Comparison of ENCODE assay signal across 1 cellular context in the genomic region with DNA sequence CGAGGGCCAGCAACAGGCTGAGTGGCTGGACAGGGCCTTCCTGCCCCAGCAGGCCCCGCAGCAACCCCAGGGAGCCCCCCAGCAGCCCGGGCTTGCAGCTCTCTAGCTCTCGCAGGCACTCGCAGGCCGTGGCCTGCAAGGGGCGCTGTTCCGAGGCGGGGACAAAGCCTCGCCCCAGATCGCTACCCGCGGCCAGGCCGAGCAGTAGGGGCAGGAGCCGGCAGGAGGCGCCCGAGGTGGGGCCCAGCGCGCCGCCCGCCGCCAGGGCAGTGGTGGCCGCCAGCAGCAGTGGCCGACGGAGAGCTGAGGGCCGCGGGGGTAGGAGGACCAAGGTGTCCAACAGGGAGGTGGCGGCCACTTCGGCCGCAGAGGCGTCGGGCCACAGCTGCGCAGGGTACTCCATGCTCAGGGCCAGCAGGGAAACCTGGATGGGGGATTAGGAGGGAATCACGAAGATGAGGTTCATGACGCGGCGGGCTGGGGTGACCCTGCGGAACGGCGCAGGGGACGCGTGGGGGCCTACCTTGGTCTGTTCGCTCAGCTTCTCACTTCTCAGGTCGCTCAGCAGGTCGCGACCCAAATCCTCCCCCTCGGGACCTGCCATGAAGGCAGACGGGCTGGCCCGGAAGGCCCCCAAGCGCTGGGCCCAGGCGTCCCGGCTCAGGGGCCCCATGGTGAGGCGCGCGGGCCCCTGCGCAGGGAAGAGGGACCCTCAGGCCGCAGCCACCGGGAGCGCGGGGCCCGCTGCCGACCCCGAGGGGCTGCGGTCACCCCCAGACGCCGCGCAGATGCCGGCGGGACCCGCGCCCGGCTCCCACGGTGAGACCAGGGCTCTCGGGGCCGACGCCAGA.
TF ChIP-seq lines count a peak whose summit lies in the region.

No MANE protein-coding gene starts in this region.

TF ChIP-seq in HepG2, 621 proteins besides CTCF, POLR2A, EP300 and RAD21 (continued from another document and continues in another):
- TF ChIP-seq, protein P1, sequence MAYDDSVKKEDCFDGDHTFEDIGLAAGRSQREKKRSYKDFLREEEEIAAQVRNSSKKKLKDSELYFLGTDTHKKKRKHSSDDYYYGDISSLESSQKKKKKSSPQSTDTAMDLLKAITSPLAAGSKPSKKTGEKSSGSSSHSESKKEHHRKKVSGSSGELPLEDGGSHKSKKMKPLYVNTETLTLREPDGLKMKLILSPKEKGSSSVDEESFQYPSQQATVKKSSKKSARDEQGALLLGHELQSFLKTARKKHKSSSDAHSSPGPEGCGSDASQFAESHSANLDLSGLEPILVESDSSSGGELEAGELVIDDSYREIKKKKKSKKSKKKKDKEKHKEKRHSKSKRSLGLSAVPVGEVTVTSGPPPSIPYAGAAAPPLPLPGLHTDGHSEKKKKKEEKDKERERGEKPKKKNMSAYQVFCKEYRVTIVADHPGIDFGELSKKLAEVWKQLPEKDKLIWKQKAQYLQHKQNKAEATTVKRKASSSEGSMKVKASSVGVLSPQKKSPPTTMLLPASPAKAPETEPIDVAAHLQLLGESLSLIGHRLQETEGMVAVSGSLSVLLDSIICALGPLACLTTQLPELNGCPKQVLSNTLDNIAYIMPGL (CRISPR knock-in tag; IDR thresholded peaks at IDR 0.05; ENCODE audit: borderline replicate concordance in 1 of 2, low read depth in 1 of 2), result peak; percentile 98 to 99
- TF ChIP-seq RAD51 (IDR thresholded peaks at IDR 0.05; ENCODE audit: borderline replicate concordance) (no peak), RBM39 (IDR thresholded peaks at IDR 0.05; ENCODE audit: low read depth, low read length, poor library complexity, severe bottlenecking) (peak; percentile 59), JUND (CRISPR knock-in tag; IDR thresholded peaks at IDR 0.05) (no peak), FOXA1 (IDR thresholded peaks at IDR 0.05) (no peak), FOXA1 (CRISPR knock-in tag; IDR thresholded peaks at IDR 0.05) (no peak), TSC22D2 (CRISPR knock-in tag; IDR thresholded peaks at IDR 0.05; ENCODE audit: borderline replicate concordance) (peak; percentile 24; the same call in 1 of the 2 replicates), IRF2 (CRISPR knock-in tag; IDR thresholded peaks at IDR 0.05) (peak; percentile 22; the same call in 1 of the 2 replicates), ZNF33A (CRISPR knock-in tag; IDR thresholded peaks at IDR 0.05; ENCODE audit: borderline replicate concordance) (no peak), SAP130 (CRISPR knock-in tag; IDR thresholded peaks at IDR 0.05; ENCODE audit: low read depth) (peak; percentile 73), ZKSCAN8 (CRISPR knock-in tag; IDR thresholded peaks at IDR 0.05; ENCODE audit: borderline replicate concordance) (peak; percentile 37; the same call in 1 of the 2 replicates), ZNF205 (CRISPR knock-in tag; IDR thresholded peaks at IDR 0.05) (0 out of 2 replicates have a peak, but pooled peaks have one; percentile 46), SMYD3 (CRISPR knock-in tag; IDR thresholded peaks at IDR 0.05) (no peak), KDM3A (CRISPR knock-in tag; IDR thresholded peaks at IDR 0.05; ENCODE audit: low read depth) (no peak), MBNL3 (CRISPR knock-in tag; conservative IDR thresholded peaks at IDR 0.05) (no peak), YY1 (IDR thresholded peaks at IDR 0.05; ENCODE audit: insufficient read depth, insufficient replicate concordance, low read depth, low read length) (peak; percentile 68), REL (CRISPR knock-in tag; conservative IDR thresholded peaks at IDR 0.05) (peak; percentile 66; the same call in 1 of the 2 replicates), ZMYM4 (CRISPR knock-in tag; IDR thresholded peaks at IDR 0.05) (peak; percentile 10; the same call in 1 of the 2 replicates), MYC (CRISPR knock-in tag; IDR thresholded peaks at IDR 0.05; ENCODE audit: borderline replicate concordance) (peak; percentile 55; the same call in 1 of the 2 replicates), RFX3 (CRISPR knock-in tag; IDR thresholded peaks at IDR 0.05) (no peak), ZNF547 (CRISPR knock-in tag; IDR thresholded peaks at IDR 0.05) (0 out of 2 replicates have a peak, but pooled peaks have one; percentile 33), ZSCAN9 (CRISPR knock-in tag; IDR thresholded peaks at IDR 0.05; ENCODE audit: borderline replicate concordance) (no peak)
- TF ChIP-seq, protein P2, sequence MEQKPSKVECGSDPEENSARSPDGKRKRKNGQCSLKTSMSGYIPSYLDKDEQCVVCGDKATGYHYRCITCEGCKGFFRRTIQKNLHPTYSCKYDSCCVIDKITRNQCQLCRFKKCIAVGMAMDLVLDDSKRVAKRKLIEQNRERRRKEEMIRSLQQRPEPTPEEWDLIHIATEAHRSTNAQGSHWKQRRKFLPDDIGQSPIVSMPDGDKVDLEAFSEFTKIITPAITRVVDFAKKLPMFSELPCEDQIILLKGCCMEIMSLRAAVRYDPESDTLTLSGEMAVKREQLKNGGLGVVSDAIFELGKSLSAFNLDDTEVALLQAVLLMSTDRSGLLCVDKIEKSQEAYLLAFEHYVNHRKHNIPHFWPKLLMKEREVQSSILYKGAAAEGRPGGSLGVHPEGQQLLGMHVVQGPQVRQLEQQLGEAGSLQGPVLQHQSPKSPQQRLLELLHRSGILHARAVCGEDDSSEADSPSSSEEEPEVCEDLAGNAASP (CRISPR knock-in tag; IDR thresholded peaks at IDR 0.05; ENCODE audit: borderline replicate concordance), result peak; percentile 45; the same call in 1 of the 2 replicates
- TF ChIP-seq, protein P3, sequence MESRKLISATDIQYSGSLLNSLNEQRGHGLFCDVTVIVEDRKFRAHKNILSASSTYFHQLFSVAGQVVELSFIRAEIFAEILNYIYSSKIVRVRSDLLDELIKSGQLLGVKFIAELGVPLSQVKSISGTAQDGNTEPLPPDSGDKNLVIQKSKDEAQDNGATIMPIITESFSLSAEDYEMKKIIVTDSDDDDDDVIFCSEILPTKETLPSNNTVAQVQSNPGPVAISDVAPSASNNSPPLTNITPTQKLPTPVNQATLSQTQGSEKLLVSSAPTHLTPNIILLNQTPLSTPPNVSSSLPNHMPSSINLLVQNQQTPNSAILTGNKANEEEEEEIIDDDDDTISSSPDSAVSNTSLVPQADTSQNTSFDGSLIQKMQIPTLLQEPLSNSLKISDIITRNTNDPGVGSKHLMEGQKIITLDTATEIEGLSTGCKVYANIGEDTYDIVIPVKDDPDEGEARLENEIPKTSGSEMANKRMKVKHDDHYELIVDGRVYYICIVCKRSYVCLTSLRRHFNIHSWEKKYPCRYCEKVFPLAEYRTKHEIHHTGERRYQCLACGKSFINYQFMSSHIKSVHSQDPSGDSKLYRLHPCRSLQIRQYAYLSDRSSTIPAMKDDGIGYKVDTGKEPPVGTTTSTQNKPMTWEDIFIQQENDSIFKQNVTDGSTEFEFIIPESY (CRISPR knock-in tag; IDR thresholded peaks at IDR 0.05), result peak; percentile 99
- TF ChIP-seq, protein P4, sequence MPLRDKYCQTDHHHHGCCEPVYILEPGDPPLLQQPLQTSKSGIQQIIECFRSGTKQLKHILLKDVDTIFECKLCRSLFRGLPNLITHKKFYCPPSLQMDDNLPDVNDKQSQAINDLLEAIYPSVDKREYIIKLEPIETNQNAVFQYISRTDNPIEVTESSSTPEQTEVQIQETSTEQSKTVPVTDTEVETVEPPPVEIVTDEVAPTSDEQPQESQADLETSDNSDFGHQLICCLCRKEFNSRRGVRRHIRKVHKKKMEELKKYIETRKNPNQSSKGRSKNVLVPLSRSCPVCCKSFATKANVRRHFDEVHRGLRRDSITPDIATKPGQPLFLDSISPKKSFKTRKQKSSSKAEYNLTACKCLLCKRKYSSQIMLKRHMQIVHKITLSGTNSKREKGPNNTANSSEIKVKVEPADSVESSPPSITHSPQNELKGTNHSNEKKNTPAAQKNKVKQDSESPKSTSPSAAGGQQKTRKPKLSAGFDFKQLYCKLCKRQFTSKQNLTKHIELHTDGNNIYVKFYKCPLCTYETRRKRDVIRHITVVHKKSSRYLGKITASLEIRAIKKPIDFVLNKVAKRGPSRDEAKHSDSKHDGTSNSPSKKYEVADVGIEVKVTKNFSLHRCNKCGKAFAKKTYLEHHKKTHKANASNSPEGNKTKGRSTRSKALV (CRISPR knock-in tag; IDR thresholded peaks at IDR 0.05), result 0 out of 2 replicates have a peak, but pooled peaks have one; percentile 31
- TF ChIP-seq, protein P5, sequence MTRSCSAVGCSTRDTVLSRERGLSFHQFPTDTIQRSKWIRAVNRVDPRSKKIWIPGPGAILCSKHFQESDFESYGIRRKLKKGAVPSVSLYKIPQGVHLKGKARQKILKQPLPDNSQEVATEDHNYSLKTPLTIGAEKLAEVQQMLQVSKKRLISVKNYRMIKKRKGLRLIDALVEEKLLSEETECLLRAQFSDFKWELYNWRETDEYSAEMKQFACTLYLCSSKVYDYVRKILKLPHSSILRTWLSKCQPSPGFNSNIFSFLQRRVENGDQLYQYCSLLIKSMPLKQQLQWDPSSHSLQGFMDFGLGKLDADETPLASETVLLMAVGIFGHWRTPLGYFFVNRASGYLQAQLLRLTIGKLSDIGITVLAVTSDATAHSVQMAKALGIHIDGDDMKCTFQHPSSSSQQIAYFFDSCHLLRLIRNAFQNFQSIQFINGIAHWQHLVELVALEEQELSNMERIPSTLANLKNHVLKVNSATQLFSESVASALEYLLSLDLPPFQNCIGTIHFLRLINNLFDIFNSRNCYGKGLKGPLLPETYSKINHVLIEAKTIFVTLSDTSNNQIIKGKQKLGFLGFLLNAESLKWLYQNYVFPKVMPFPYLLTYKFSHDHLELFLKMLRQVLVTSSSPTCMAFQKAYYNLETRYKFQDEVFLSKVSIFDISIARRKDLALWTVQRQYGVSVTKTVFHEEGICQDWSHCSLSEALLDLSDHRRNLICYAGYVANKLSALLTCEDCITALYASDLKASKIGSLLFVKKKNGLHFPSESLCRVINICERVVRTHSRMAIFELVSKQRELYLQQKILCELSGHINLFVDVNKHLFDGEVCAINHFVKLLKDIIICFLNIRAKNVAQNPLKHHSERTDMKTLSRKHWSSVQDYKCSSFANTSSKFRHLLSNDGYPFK (CRISPR knock-in tag; IDR thresholded peaks at IDR 0.05; ENCODE audit: borderline replicate concordance), result 0 out of 2 replicates have a peak, but pooled peaks have one; percentile 35
- TF ChIP-seq, protein P6, sequence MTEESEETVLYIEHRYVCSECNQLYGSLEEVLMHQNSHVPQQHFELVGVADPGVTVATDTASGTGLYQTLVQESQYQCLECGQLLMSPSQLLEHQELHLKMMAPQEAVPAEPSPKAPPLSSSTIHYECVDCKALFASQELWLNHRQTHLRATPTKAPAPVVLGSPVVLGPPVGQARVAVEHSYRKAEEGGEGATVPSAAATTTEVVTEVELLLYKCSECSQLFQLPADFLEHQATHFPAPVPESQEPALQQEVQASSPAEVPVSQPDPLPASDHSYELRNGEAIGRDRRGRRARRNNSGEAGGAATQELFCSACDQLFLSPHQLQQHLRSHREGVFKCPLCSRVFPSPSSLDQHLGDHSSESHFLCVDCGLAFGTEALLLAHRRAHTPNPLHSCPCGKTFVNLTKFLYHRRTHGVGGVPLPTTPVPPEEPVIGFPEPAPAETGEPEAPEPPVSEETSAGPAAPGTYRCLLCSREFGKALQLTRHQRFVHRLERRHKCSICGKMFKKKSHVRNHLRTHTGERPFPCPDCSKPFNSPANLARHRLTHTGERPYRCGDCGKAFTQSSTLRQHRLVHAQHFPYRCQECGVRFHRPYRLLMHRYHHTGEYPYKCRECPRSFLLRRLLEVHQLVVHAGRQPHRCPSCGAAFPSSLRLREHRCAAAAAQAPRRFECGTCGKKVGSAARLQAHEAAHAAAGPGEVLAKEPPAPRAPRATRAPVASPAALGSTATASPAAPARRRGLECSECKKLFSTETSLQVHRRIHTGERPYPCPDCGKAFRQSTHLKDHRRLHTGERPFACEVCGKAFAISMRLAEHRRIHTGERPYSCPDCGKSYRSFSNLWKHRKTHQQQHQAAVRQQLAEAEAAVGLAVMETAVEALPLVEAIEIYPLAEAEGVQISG (CRISPR knock-in tag; IDR thresholded peaks at IDR 0.05), result peak; percentile 65
- TF ChIP-seq, protein P7, sequence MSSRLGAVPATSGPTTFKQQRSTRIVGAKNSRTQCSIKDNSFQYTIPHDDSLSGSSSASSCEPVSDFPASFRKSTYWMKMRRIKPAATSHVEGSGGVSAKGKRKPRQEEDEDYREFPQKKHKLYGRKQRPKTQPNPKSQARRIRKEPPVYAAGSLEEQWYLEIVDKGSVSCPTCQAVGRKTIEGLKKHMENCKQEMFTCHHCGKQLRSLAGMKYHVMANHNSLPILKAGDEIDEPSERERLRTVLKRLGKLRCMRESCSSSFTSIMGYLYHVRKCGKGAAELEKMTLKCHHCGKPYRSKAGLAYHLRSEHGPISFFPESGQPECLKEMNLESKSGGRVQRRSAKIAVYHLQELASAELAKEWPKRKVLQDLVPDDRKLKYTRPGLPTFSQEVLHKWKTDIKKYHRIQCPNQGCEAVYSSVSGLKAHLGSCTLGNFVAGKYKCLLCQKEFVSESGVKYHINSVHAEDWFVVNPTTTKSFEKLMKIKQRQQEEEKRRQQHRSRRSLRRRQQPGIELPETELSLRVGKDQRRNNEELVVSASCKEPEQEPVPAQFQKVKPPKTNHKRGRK (CRISPR knock-in tag; IDR thresholded peaks at IDR 0.05), result no peak
- TF ChIP-seq, protein P8, sequence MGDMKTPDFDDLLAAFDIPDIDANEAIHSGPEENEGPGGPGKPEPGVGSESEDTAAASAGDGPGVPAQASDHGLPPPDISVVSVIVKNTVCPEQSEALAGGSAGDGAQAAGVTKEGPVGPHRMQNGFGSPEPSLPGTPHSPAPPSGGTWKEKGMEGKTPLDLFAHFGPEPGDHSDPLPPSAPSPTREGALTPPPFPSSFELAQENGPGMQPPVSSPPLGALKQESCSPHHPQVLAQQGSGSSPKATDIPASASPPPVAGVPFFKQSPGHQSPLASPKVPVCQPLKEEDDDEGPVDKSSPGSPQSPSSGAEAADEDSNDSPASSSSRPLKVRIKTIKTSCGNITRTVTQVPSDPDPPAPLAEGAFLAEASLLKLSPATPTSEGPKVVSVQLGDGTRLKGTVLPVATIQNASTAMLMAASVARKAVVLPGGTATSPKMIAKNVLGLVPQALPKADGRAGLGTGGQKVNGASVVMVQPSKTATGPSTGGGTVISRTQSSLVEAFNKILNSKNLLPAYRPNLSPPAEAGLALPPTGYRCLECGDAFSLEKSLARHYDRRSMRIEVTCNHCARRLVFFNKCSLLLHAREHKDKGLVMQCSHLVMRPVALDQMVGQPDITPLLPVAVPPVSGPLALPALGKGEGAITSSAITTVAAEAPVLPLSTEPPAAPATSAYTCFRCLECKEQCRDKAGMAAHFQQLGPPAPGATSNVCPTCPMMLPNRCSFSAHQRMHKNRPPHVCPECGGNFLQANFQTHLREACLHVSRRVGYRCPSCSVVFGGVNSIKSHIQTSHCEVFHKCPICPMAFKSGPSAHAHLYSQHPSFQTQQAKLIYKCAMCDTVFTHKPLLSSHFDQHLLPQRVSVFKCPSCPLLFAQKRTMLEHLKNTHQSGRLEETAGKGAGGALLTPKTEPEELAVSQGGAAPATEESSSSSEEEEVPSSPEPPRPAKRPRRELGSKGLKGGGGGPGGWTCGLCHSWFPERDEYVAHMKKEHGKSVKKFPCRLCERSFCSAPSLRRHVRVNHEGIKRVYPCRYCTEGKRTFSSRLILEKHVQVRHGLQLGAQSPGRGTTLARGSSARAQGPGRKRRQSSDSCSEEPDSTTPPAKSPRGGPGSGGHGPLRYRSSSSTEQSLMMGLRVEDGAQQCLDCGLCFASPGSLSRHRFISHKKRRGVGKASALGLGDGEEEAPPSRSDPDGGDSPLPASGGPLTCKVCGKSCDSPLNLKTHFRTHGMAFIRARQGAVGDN (CRISPR knock-in tag; IDR thresholded peaks at IDR 0.05), result peak; percentile 82
- TF ChIP-seq, protein P9, sequence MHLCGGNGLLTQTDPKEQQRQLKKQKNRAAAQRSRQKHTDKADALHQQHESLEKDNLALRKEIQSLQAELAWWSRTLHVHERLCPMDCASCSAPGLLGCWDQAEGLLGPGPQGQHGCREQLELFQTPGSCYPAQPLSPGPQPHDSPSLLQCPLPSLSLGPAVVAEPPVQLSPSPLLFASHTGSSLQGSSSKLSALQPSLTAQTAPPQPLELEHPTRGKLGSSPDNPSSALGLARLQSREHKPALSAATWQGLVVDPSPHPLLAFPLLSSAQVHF (CRISPR knock-in tag; IDR thresholded peaks at IDR 0.05), result peak; percentile 41; the same call in 1 of the 2 replicates
